1 cellular context compared by ENCODE assay signal in the genomic region with DNA sequence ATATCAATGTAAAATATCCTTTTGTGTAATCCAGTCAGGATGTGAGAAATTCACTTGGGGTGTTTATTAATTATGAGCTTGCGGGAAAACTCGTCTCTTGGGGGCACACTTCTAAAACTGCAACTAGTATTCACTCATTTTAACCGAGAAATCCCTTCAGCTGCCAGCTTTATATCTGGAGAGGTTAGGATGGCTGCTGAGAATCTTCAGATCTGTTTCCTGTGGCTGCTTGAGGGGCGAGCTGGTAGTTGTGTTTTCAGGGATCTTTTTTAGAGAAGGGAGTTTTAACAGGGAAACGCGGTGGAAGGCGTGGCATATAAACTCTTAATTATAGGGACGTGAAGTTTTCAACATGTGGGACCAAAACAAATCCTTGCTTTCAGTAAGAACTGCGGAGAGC.
TF ChIP-seq lines count a peak whose summit lies in the region.

No MANE protein-coding gene starts in this region.

TF ChIP-seq in GM12878, 131 proteins besides CTCF, POLR2A, EP300 and RAD21 (continued from another document):
- TF ChIP-seq, protein P1, sequence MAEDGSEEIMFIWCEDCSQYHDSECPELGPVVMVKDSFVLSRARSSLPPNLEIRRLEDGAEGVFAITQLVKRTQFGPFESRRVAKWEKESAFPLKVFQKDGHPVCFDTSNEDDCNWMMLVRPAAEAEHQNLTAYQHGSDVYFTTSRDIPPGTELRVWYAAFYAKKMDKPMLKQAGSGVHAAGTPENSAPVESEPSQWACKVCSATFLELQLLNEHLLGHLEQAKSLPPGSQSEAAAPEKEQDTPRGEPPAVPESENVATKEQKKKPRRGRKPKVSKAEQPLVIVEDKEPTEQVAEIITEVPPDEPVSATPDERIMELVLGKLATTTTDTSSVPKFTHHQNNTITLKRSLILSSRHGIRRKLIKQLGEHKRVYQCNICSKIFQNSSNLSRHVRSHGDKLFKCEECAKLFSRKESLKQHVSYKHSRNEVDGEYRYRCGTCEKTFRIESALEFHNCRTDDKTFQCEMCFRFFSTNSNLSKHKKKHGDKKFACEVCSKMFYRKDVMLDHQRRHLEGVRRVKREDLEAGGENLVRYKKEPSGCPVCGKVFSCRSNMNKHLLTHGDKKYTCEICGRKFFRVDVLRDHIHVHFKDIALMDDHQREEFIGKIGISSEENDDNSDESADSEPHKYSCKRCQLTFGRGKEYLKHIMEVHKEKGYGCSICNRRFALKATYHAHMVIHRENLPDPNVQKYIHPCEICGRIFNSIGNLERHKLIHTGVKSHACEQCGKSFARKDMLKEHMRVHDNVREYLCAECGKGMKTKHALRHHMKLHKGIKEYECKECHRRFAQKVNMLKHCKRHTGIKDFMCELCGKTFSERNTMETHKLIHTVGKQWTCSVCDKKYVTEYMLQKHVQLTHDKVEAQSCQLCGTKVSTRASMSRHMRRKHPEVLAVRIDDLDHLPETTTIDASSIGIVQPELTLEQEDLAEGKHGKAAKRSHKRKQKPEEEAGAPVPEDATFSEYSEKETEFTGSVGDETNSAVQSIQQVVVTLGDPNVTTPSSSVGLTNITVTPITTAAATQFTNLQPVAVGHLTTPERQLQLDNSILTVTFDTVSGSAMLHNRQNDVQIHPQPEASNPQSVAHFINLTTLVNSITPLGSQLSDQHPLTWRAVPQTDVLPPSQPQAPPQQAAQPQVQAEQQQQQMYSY (CRISPR knock-in tag; IDR thresholded peaks at IDR 0.05) = no peak
- TF ChIP-seq, protein P2, sequence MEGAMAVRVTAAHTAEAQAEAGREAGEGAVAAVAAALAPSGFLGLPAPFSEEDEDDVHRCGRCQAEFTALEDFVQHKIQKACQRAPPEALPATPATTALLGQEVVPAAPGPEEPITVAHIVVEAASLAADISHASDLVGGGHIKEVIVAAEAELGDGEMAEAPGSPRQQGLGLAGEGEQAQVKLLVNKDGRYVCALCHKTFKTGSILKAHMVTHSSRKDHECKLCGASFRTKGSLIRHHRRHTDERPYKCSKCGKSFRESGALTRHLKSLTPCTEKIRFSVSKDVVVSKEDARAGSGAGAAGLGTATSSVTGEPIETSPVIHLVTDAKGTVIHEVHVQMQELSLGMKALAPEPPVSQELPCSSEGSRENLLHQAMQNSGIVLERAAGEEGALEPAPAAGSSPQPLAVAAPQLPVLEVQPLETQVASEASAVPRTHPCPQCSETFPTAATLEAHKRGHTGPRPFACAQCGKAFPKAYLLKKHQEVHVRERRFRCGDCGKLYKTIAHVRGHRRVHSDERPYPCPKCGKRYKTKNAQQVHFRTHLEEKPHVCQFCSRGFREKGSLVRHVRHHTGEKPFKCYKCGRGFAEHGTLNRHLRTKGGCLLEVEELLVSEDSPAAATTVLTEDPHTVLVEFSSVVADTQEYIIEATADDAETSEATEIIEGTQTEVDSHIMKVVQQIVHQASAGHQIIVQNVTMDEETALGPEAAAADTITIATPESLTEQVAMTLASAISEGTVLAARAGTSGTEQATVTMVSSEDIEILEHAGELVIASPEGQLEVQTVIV (IDR thresholded peaks at IDR 0.05; ENCODE audit: borderline replicate concordance, partially characterized antibody) = no peak
- TF ChIP-seq CHD4 (IDR thresholded peaks at IDR 0.05) (no peak), CEBPB (IDR thresholded peaks at IDR 0.05; ENCODE audit: borderline replicate concordance in 1 of 2, low read depth in 2 of 2, low read length in 2 of 2) (no peak), YY1 (IDR thresholded peaks at IDR 0.05; ENCODE audit: low read depth, low read length) (no peak), PAX8 (IDR thresholded peaks at IDR 0.05) (no peak)
- TF ChIP-seq, protein P3, sequence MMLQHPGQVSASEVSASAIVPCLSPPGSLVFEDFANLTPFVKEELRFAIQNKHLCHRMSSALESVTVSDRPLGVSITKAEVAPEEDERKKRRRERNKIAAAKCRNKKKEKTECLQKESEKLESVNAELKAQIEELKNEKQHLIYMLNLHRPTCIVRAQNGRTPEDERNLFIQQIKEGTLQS (IDR thresholded peaks at IDR 0.05; ENCODE audit: borderline replicate concordance, extremely low read depth, low read depth, low read length) = no peak
- TF ChIP-seq, protein P4, sequence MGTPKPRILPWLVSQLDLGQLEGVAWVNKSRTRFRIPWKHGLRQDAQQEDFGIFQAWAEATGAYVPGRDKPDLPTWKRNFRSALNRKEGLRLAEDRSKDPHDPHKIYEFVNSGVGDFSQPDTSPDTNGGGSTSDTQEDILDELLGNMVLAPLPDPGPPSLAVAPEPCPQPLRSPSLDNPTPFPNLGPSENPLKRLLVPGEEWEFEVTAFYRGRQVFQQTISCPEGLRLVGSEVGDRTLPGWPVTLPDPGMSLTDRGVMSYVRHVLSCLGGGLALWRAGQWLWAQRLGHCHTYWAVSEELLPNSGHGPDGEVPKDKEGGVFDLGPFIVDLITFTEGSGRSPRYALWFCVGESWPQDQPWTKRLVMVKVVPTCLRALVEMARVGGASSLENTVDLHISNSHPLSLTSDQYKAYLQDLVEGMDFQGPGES (IDR thresholded peaks at IDR 0.05) = no peak
